In genomic region chr10:127142141-127142540, GRCh38 we compare ENCODE assay signal across 26 cellular contexts. TPM values are rescaled to one million over a fixed set of nuclear protein-coding genes. Genes with fewer than 3 reads are reported as not detected.
DNase-seq lines count a peak whose midpoint lies in the region; ATAC-seq and TF ChIP-seq lines count a peak whose summit lies in the region.
"Had no signal": no experiment of that assay in that cellular context is flagged by ENCODE, and none has a peak within 500 bp of the region (broad histone marks: within the 10 kb centered on the region; RNA-seq: fewer than 3 reads in every experiment).

No MANE protein-coding gene starts in this region.

- H3K14ac ChIP-seq in trophoblast cell (ENCODE audit: low read length) = no peak overlapping the region

- H2BK5ac ChIP-seq in trophoblast cell (ENCODE audit: low read depth, low read length, poor library complexity) = no peak overlapping the region

- no peak overlapping the region for H4K8ac ChIP-seq in trophoblast cell (ENCODE audit: low read depth, low read length)

- no peaks in the 10 kb centered on the region for H3K79me1 ChIP-seq in trophoblast cell (ENCODE audit: low read length)

- H4K12ac ChIP-seq in trophoblast cell (ENCODE audit: low read depth, low read length) = no peak overlapping the region

- H3K18ac ChIP-seq in trophoblast cell (ENCODE audit: low read length) = no peak overlapping the region

- no CpG with 5 or more reads among the region's 6 CpGs for WGBS in trophoblast cell (ENCODE audit: extremely low coverage, insufficient coverage, insufficient read length)

- ATAC-seq in RWPE2 (ENCODE audit: low read depth) (peak; percentile 21; the same call in 2 of the 3 replicates), HG02852 (IDR thresholded peaks at IDR 0.05; ENCODE audit: unreplicated experiment) (no peak)
- ATAC-seq: gastrocnemius medialis, left lobe of liver, right cardiac atrium had no signal

- H3K4me3 ChIP-seq in RWPE2 (ENCODE audit: severe bottlenecking) = no peak overlapping the region
- H3K4me3 ChIP-seq in kidney epithelial cell (ENCODE audit: low read depth, low read length) = no peak overlapping the region
- H3K4me3 ChIP-seq in trophoblast cell (ENCODE audit: low read depth, low read length) = no peak overlapping the region
- H3K4me3 ChIP-seq: A549, gastrocnemius medialis, hepatocyte, PC-9, smooth muscle cell, testis had no signal

- peak; percentile 8 for DNase-seq in ACHN
- DNase-seq in ELF-1 (ENCODE audit: low read depth, low spot score) = peak; percentile 50
- no peak for DNase-seq in RWPE2 (ENCODE audit: low spot score)
- DNase-seq in kidney epithelial cell (ENCODE audit: low read depth) = no peak
- DNase-seq in mucosa of gallbladder (ENCODE audit: low spot score) = no peak
- DNase-seq in hepatic stellate cell (ENCODE audit: low spot score) = no peak
- no peak for DNase-seq in trophoblast cell
- DNase-seq: activated CD4-positive, alpha-beta T cell treated with anti-CD3 and anti-CD28 coated beads for 48 hours; activated naive CD8-positive, alpha-beta T cell treated with anti-CD3 and anti-CD28 coated beads for 36 hours; CD4-positive, alpha-beta memory T cell; gastrocnemius medialis; HCEC 1CT; NCI-H1694 treated with DMSO at 0.1 percent for 48 hours; NCI-H524 treated with DMSO at 0.1 percent for 48 hours; PC-9; right cardiac atrium; SHP77; stimulated activated naive CD4-positive, alpha-beta T cell treated with Interleukin-2 at 50 U/mL for 16 hours; testis had no signal

- H3K4me1 ChIP-seq in RWPE2 (ENCODE audit: insufficient read depth, poor library complexity, severe bottlenecking) = peaks cover 6% of the 10 kb centered on the region
- H3K4me1 ChIP-seq in trophoblast cell (ENCODE audit: control insufficient read depth in 1 of 2, insufficient read depth in 2 of 2, low read length in 2 of 2) = peaks cover 0 to 6% of the 10 kb centered on the region in 2 experiments
- H3K4me1 ChIP-seq: gastrocnemius medialis, testis had no signal

- in situ Hi-C loops in ACHN (cut with HindIII; ENCODE audit: low pct_ligation_motif_present, low pct_unique_long_range_greater_than_20kb, low sequenced_read_pairs) = no loop called here

- no peak overlapping the region for H3K4ac ChIP-seq in trophoblast cell (ENCODE audit: low read depth, low read length)

- no peak overlapping the region for H3K4me2 ChIP-seq in trophoblast cell (ENCODE audit: low read length)
- H3K4me2 ChIP-seq: A549, hepatocyte, PC-9, smooth muscle cell had no signal

- H3K36me3 ChIP-seq in RWPE2 (ENCODE audit: low read depth) = no peaks in the 10 kb centered on the region
- H3K36me3 ChIP-seq in kidney epithelial cell (ENCODE audit: control insufficient read depth, insufficient read depth, low read length) = no peaks in the 10 kb centered on the region
- peaks cover 7 to 22% of the 10 kb centered on the region in 2 experiments for H3K36me3 ChIP-seq in trophoblast cell (ENCODE audit: control insufficient read depth in 1 of 2, insufficient read depth in 2 of 2, low read length in 2 of 2)
- H3K36me3 ChIP-seq: gastrocnemius medialis had no signal

- H3K79me2 ChIP-seq in trophoblast cell (ENCODE audit: control insufficient read depth, insufficient read depth, low read length, poor library complexity) = no peaks in the 10 kb centered on the region
- H3K79me2 ChIP-seq: hepatocyte had no signal

- H2AK5ac ChIP-seq in trophoblast cell (ENCODE audit: low read length) = no peak overlapping the region

- H3K9me3 ChIP-seq in RWPE2 (ENCODE audit: severe bottlenecking) (no peaks in the 10 kb centered on the region), trophoblast cell (ENCODE audit: insufficient read depth, low read depth, low read length) (no peaks in the 10 kb centered on the region)
- H3K9me3 ChIP-seq: A549, gastrocnemius medialis, testis had no signal

- H3K27me3 ChIP-seq in RWPE2 (ENCODE audit: insufficient read depth, poor library complexity, severe bottlenecking) (no peaks in the 10 kb centered on the region), kidney epithelial cell (ENCODE audit: control insufficient read depth, insufficient read depth, low read length) (no peaks in the 10 kb centered on the region), trophoblast cell (ENCODE audit: insufficient read depth, low read length) (no peaks in the 10 kb centered on the region)
- H3K27me3 ChIP-seq: gastrocnemius medialis, hepatocyte, testis had no signal

- H4K91ac ChIP-seq in trophoblast cell (ENCODE audit: low read depth, low read length) = no peak overlapping the region

- no peak overlapping the region for H2AFZ ChIP-seq in trophoblast cell (ENCODE audit: insufficient read depth, low read length, poor library complexity)
- H2AFZ ChIP-seq: hepatocyte, PC-9 had no signal

- H2BK120ac ChIP-seq in trophoblast cell (ENCODE audit: insufficient read depth, low read length, poor library complexity) = no peak overlapping the region

- H3K27ac ChIP-seq in RWPE2 (ENCODE audit: poor library complexity, severe bottlenecking) = no peak overlapping the region
- H3K27ac ChIP-seq in trophoblast cell (ENCODE audit: low read depth, low read length) = no peak overlapping the region
- H3K27ac ChIP-seq: A549, gastrocnemius medialis, hepatocyte, PC-9, testis had no signal

- no peak overlapping the region for H3K9ac ChIP-seq in trophoblast cell (ENCODE audit: low read length)

- no peak overlapping the region for H3K23ac ChIP-seq in trophoblast cell (ENCODE audit: low read length)

- H2BK12ac ChIP-seq in trophoblast cell (ENCODE audit: low read length) = no peak overlapping the region

- TF ChIP-seq CTCF in RWPE2 (IDR thresholded peaks at IDR 0.05; ENCODE audit: poor library complexity, severe bottlenecking) = no peak
- TF ChIP-seq CTCF in kidney epithelial cell (IDR thresholded peaks at IDR 0.05; ENCODE audit: insufficient read depth, low read length, poor library complexity, severe bottlenecking) = peak; percentile 18

RNA-seq across cellular contexts. Expression of gene INSYN2A, which starts 54.2 kb away (rescaled TPM):
- total RNA-seq in kidney epithelial cell (under 0.01 and 0.04 TPM in 2 replicates), mucosa of gallbladder (not detected)
- polyA plus RNA-seq in trophoblast cell (2013) = 0.03 and 0.04 TPM in 2 replicates
- total RNA-seq: activated CD8-positive, alpha-beta memory T cell treated with anti-CD3 and anti-CD28 coated beads for 36 hours; activated naive CD8-positive, alpha-beta T cell treated with anti-CD3 and anti-CD28 coated beads for 36 hours; CD4-positive, alpha-beta memory T cell; gastrocnemius medialis; left lobe of liver; PC-9; right cardiac atrium had no signal
- polyA plus RNA-seq: CD4-positive, alpha-beta memory T cell; IgD-negative memory B cell had no signal

Comparison
In these comparisons a context has a peak if more than half of its experiments do, and no peak if none do; other contexts are left out.
1. DNase-seq: peak in ACHN (single experiment) and ELF-1 (single experiment); none in RWPE2 (single experiment), kidney epithelial cell (single experiment), mucosa of gallbladder (single experiment), hepatic stellate cell (single experiment) and trophoblast cell (0 of 2).